Comparison of ENCODE assay signal across 9 cellular contexts in the genomic region with DNA sequence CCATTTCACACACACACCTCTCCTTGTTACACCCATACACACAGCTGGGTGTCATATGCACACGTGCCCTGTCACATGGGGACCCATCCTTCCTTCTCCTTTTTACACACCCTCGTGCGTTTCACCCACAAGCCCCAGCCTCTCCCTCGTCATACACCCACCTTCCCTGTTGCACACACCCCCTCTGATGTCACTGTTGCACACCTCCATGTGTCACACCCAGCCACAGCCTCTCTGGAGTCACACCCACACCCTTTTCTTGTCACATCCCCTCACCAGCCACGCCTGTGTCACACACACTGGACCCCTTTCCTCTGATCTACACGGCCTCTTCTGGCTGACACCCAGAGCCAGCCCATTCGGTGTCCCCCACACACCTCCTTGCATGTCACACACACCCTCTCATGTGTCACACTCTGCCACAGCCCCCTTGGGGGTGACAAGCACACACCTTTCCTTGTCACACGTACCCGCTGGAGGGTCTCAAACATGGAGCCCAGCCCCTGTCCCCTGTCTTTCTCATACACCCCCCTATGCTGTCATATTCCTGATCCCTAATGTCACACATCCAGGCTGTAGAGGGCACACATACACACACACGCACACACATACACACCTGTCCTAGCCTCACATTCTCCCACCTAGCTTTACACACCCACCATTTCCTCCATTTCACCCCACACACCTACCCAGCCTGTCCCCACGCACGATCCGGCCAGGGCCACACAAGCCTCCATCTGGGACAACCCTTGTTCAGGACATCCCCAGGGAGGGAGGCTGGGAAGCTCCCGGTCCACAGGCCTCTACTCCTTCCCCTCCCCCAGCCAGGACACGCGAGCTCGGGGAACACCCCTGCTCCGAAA. TPM values are rescaled to one million over a fixed set of nuclear protein-coding genes. Genes with fewer than 3 reads are reported as not detected.
DNase-seq lines count a peak whose midpoint lies in the region; ATAC-seq, FAIRE-seq and TF ChIP-seq lines count a peak whose summit lies in the region.
"Had no signal": no experiment of that assay in that cellular context is flagged by ENCODE, and none has a peak within 500 bp of the region (broad histone marks: within the 10 kb centered on the region; RNA-seq: fewer than 3 reads in every experiment).

No MANE protein-coding gene starts in this region.

- peak; percentile 55 for ATAC-seq in activated B cell treated with CpG ODN at 0.5 μM for 24 hours (ENCODE audit: low read depth)
- no peak for ATAC-seq in GM21825 (IDR thresholded peaks at IDR 0.05; ENCODE audit: unreplicated experiment)

- peak overlapping the region; percentile 35; the same call in 1 of the 2 replicates for H3K9ac ChIP-seq in ES-I3 (ENCODE audit: low read depth, low read length)

- no peaks in the 10 kb centered on the region for H3K36me3 Mint-ChIP-seq in activated B cell treated with CpG ODN at 0.5 μM for 24 hours (ENCODE audit: low read depth)

- no peak for DNase-seq in activated B cell treated with CpG ODN at 0.5 μM for 24 hours
- no peak for DNase-seq in esophagus squamous epithelium (lab: John Stamatoyannopoulos, UW)
- DNase-seq in retina: peak; percentile 50
- DNase-seq in NCI-H2029 treated with DMSO at 0.1 percent for 48 hours (lab: John Stamatoyannopoulos, UW): no peak
- DNase-seq in NCI-H526 treated with DMSO at 0.1 percent for 48 hours (lab: John Stamatoyannopoulos, UW): no peak
- no peak for DNase-seq in H54 (ENCODE audit: insufficient read length, low spot score)

- POLR2A ChIA-PET in activated B cell treated with CpG ODN at 0.5 μM for 24 hours (lab: Charles Lee): interaction anchor here (0.6 to 0.7 kb wide), 2 partner anchors 8 to 23 kb away, joined by 3 to 4 read pairs; partner anchors contain the start of gene CCDC61

- H3K36me3 ChIP-seq in ES-I3 (ENCODE audit: insufficient read depth, low read length): no peaks in the 10 kb centered on the region
- H3K36me3 ChIP-seq in esophagus squamous epithelium: no peaks in the 10 kb centered on the region

- peak overlapping the region in 3 of 4 donors; percentile 35 to 75 (median 64) for H3K27ac ChIP-seq in esophagus squamous epithelium

- TF ChIP-seq CTCF in activated B cell treated with CpG ODN at 0.5 μM for 24 hours (IDR thresholded peaks at IDR 0.05) (no peak), esophagus squamous epithelium (IDR thresholded peaks at IDR 0.05) (no peak)

- no peaks in the 10 kb centered on the region for H3K9me3 Mint-ChIP-seq in activated B cell treated with CpG ODN at 0.5 μM for 24 hours

- H3K4me3 Mint-ChIP-seq in activated B cell treated with CpG ODN at 0.5 μM for 24 hours: peak overlapping the region; percentile 49

- 12 to 23% methylated on average over 13 to 14 of the region's 18 CpGs for WGBS in esophagus squamous epithelium, 2 donors

- H3K4me1 Mint-ChIP-seq in activated B cell treated with CpG ODN at 0.5 μM for 24 hours: peaks cover 19% of the 10 kb centered on the region

- H3K9me3 ChIP-seq in ES-I3 (ENCODE audit: control insufficient read depth, insufficient read depth, low read length): no peaks in the 10 kb centered on the region
- H3K9me3 ChIP-seq in esophagus squamous epithelium: no peaks in the 10 kb centered on the region

- H3K4me1 ChIP-seq in ES-I3 (ENCODE audit: insufficient read depth, low read length) (peaks cover 9% of the 10 kb centered on the region), esophagus squamous epithelium (peaks cover 0 to 28% (median 4%) of the 10 kb centered on the region in 3 donors)

- peak overlapping the region; percentile 0 for H3K27ac Mint-ChIP-seq in activated B cell treated with CpG ODN at 0.5 μM for 24 hours

- H3K27me3 Mint-ChIP-seq in activated B cell treated with CpG ODN at 0.5 μM for 24 hours: peaks cover 72% of the 10 kb centered on the region

- peaks cover 0 to 93% (median 7%) of the 10 kb centered on the region in 4 donors for H3K27me3 ChIP-seq in esophagus squamous epithelium

- no peak for FAIRE-seq in H54 (lab: Jason Lieb, UNC)
- FAIRE-seq: GM18507 had no signal

- peak overlapping the region; percentile 11 to 64 (median 41) for H3K4me3 ChIP-seq in esophagus squamous epithelium

- intact Hi-C loops in activated B cell treated with CpG ODN at 0.5 μM for 24 hours (cut with micrococcal nuclease): no loop called here
- intact Hi-C loops in esophagus squamous epithelium (cut with DNase I): no loop called here

- no peak for TF ChIP-seq POLR2A in esophagus squamous epithelium (IDR thresholded peaks at IDR 0.05)
- TF ChIP-seq POLR2A in H54 (IDR thresholded peaks at IDR 0.05; ENCODE audit: low read depth, low read length): no peak

- CTCF ChIA-PET in activated B cell treated with CpG ODN at 0.5 μM for 24 hours (lab: Charles Lee): interaction anchor here (1.2 to 1.8 kb wide), 2 partner anchors 45 to 56 kb away, joined by 3 to 4 read pairs; no protein-coding TSS in a partner anchor

RNA-seq across cellular contexts. Expression of gene NOVA2, which starts 1.4 kb away (rescaled TPM):
- total RNA-seq in activated B cell treated with CpG ODN at 0.5 μM for 24 hours (not detected in 2 replicates), esophagus squamous epithelium (1 to 10 TPM in 1 of 4 donors, under 1 TPM in 2, not detected in 1; 0.40 to 2.1 (median 0.44) TPM)

RNA-seq across cellular contexts. Expression of gene CCDC61, which starts 23.0 kb away (rescaled TPM):
- total RNA-seq in activated B cell treated with CpG ODN at 0.5 μM for 24 hours (24.9 and 26.9 TPM in 2 replicates), esophagus squamous epithelium (1 to 10 TPM; 5.9 to 9.5 (median 7.4) TPM)

RNA-seq across cellular contexts. Expression of gene PGLYRP1, which starts 50.5 kb away (rescaled TPM):
- total RNA-seq in activated B cell treated with CpG ODN at 0.5 μM for 24 hours (not detected in 2 replicates), esophagus squamous epithelium (not detected)

RNA-seq across cellular contexts. Expression of gene NANOS2, which starts 57.7 kb away (rescaled TPM):
- not detected in 2 replicates for total RNA-seq in activated B cell treated with CpG ODN at 0.5 μM for 24 hours
- not detected for total RNA-seq in esophagus squamous epithelium
